In genomic region chr17:39926588-39927100, GRCh38 we compare ENCODE assay signal across 8 cellular contexts.
DNase-seq lines count a peak whose midpoint lies in the region; ATAC-seq lines count a peak whose summit lies in the region.

No MANE protein-coding gene starts in this region.

- DNase-seq in T-helper 1 cell: peak; percentile 33 to 82 (median 50)
- peak; percentile 64 for DNase-seq in astrocyte of the hippocampus (ENCODE audit: low read depth, low spot score)
- DNase-seq in stimulated activated CD4-positive, alpha-beta T cell treated with anti-CD3 and anti-CD28 coated beads, Interleukin-15, amount 100 ng/mL, for 1 hour (ENCODE audit: low read depth in 1 of 2, low spot score in 1 of 2): peak; percentile 20 to 21
- DNase-seq in cerebellar cortex (ENCODE audit: low spot score): no peak
- DNase-seq in putamen (ENCODE audit: low spot score): no peak

- no peaks in the 10 kb centered on the region for H3K27me3 ChIP-seq in iPS-20b (ENCODE audit: insufficient read depth, low read length)

- no peaks in the 10 kb centered on the region for H3K9me3 ChIP-seq in iPS-20b (ENCODE audit: insufficient read depth, low read depth, low read length)

- peak overlapping the region; percentile 72 for H3K27ac ChIP-seq in iPS-20b (ENCODE audit: low read length)

- H3K9ac ChIP-seq in iPS-20b (ENCODE audit: low read depth, low read length): peak overlapping the region; percentile 84; the same call in 1 of the 2 replicates

- ATAC-seq in HG03135 (IDR thresholded peaks at IDR 0.05; ENCODE audit: unreplicated experiment): peak; percentile 22

- peaks cover 4% of the 10 kb centered on the region; the same call in 1 of the 2 replicates for H3K4me1 ChIP-seq in iPS-20b (ENCODE audit: insufficient read depth, low read length)

- H3K36me3 ChIP-seq in iPS-20b (ENCODE audit: insufficient read depth, low read depth, low read length): peaks cover 23% of the 10 kb centered on the region

- H3K4me3 ChIP-seq in GM08714 (ENCODE audit: low read length) (peak overlapping the region; percentile 64), iPS-20b (ENCODE audit: low read length) (peak overlapping the region; percentile 72)

Comparison
In these comparisons a context has a peak if more than half of its experiments do, and no peak if none do; other contexts are left out.
1. DNase-seq: peak in T-helper 1 cell (5 of 5), astrocyte of the hippocampus (single experiment) and stimulated activated CD4-positive, alpha-beta T cell treated with anti-CD3 and anti-CD28 coated beads, Interleukin-15, amount 100 ng/mL, for 1 hour (2 of 2); none in cerebellar cortex (single experiment) and putamen (single experiment).